In genomic region chr4:76714226-76714625, GRCh38 we compare ENCODE assay signal across 27 cellular contexts.
"Had no signal": no experiment of that assay in that cellular context is flagged by ENCODE, and none has a peak within 500 bp of the region (broad histone marks: within the 10 kb centered on the region; RNA-seq: fewer than 3 reads in every experiment).

No MANE protein-coding gene starts in this region.

- H3K27me3 Mint-ChIP-seq: stimulated activated naive B cell treated with anti-CD40 and anti-IgM and Interleukin-4, amounts not matched to agents 10 μg/mL and 1 μg/mL and 100 μg/mL, for 72 hours had no signal

- H3K27ac Mint-ChIP-seq: activated naive CD4-positive, alpha-beta T cell treated with anti-CD3 and anti-CD28 coated beads, Interleukin-2, amount 50 U/mL, for 72 hours; stimulated activated naive B cell treated with anti-CD40 and anti-IgM and Interleukin-4, amounts not matched to agents 10 μg/mL and 1 μg/mL and 100 μg/mL, for 72 hours; T-cell; T-helper 2 cell treated with Interferon-gamma antibody and Interleukin-4, amounts not matched to agents 5 μg/mL and 100 μg/mL, for 36 hours had no signal

- H3K36me3 Mint-ChIP-seq: activated naive CD4-positive, alpha-beta T cell treated with anti-CD3 and anti-CD28 coated beads, Interleukin-2, amount 50 U/mL, for 72 hours; stimulated activated naive B cell treated with anti-CD40 and anti-IgM and Interleukin-4, amounts not matched to agents 10 μg/mL and 1 μg/mL and 100 μg/mL, for 72 hours; T-cell had no signal

- DNase-seq: activated CD4-positive, alpha-beta T cell treated with anti-CD3 and anti-CD28 coated beads for 1 hour; activated CD4-positive, alpha-beta T cell treated with anti-CD3 and anti-CD28 coated beads, Interleukin-2, amount 50 U/mL, for 1 hour; activated gamma-delta T cell treated with Interleukin-2 at 50 U/mL for 16 hours; activated T-cell treated with anti-CD3 and anti-CD28 coated beads, Interleukin-2, amount 50 U/mL, for 1 hour; aorta; brain microvascular endothelial cell; central memory CD4-positive, alpha-beta T cell; dermis blood vessel endothelial cell; effector memory CD4-positive, alpha-beta T cell; foreskin melanocyte; glutamatergic neuron; hippocampal formation; left cardiac atrium; mesendoderm; mucosa of descending colon; occipital lobe; posterior cingulate gyrus; stimulated activated CD4-positive, alpha-beta T cell treated with anti-CD3 and anti-CD28 coated beads, Interleukin-2, amount 100 ng/mL, for 48 hours; stimulated activated CD8-positive, alpha-beta memory T cell treated with anti-CD3 and anti-CD28 coated beads, Interleukin-4, amount 100 ng/mL, for 48 hours; stimulated activated naive B cell treated with anti-CD40 and anti-IgM and Interleukin-4, amounts not matched to agents 10 μg/mL and 1 μg/mL and 100 μg/mL, for 72 hours; T-cell; upper lobe of right lung; WERI-Rb-1 had no signal

- H3K4me3 ChIP-seq: mucosa of descending colon, upper lobe of right lung had no signal

- H3K36me3 ChIP-seq: brain microvascular endothelial cell, upper lobe of right lung had no signal

- H3K27me3 ChIP-seq: brain microvascular endothelial cell, upper lobe of right lung had no signal

- H3K4me3 Mint-ChIP-seq: stimulated activated naive B cell treated with anti-CD40 and anti-IgM and Interleukin-4, amounts not matched to agents 10 μg/mL and 1 μg/mL and 100 μg/mL, for 72 hours; T-cell; T-helper 2 cell treated with Interferon-gamma antibody and Interleukin-4, amounts not matched to agents 5 μg/mL and 100 μg/mL, for 36 hours had no signal

- H3K9me3 Mint-ChIP-seq: activated naive CD4-positive, alpha-beta T cell treated with anti-CD3 and anti-CD28 coated beads, Interleukin-2, amount 50 U/mL, for 72 hours; stimulated activated naive B cell treated with anti-CD40 and anti-IgM and Interleukin-4, amounts not matched to agents 10 μg/mL and 1 μg/mL and 100 μg/mL, for 72 hours; T-cell; T-helper 2 cell treated with Interferon-gamma antibody and Interleukin-4, amounts not matched to agents 5 μg/mL and 100 μg/mL, for 36 hours had no signal

- H3K9me3 ChIP-seq: mucosa of descending colon, upper lobe of right lung had no signal

- ATAC-seq: activated naive CD4-positive, alpha-beta T cell treated with anti-CD3 and anti-CD28 coated beads, Interleukin-2, amount 50 U/mL, for 72 hours; esophagus mucosa; left cardiac atrium; mucosa of descending colon; sciatic nerve; stimulated activated naive B cell treated with anti-CD40 and anti-IgM and Interleukin-4, amounts not matched to agents 10 μg/mL and 1 μg/mL and 100 μg/mL, for 72 hours; T-cell; upper lobe of right lung had no signal

- H3K27ac ChIP-seq: brain microvascular endothelial cell, upper lobe of right lung, WERI-Rb-1 had no signal
